In genomic region chr17:40348562-40349476, GRCh38 we compare ENCODE assay signal across 9 cellular contexts. TPM values are rescaled to one million over a fixed set of nuclear protein-coding genes. Genes with fewer than 3 reads are reported as not detected.
A peak's percentile ranks its signal among the peaks of the same experiment; 100 is the strongest.
DNase-seq lines count a peak whose midpoint lies in the region; ATAC-seq and TF ChIP-seq lines count a peak whose summit lies in the region.
"Had no signal": no experiment of that assay in that cellular context is flagged by ENCODE, and none has a peak within 500 bp of the region (broad histone marks: within the 10 kb centered on the region; RNA-seq: fewer than 3 reads in every experiment).

No MANE protein-coding gene starts in this region.

- intact Hi-C loops in adrenal gland (cut with DNase I), result no loop called here
- intact Hi-C loops in stomach (cut with DNase I; ENCODE audit: low total_unique reads), result no loop called here
- intact Hi-C loops in posterior vena cava (cut with DNase I), result no loop called here

- H3K4me3 ChIP-seq in adrenal gland (no peak overlapping the region), stomach (peak overlapping the region in 1 of 4 donors; percentile 28)

- no peak for TF ChIP-seq EP300 in stomach (IDR thresholded peaks at IDR 0.05)

- no peak for TF ChIP-seq POLR2A in adrenal gland (IDR thresholded peaks at IDR 0.05)
- peak in 1 of 4 donors; percentile 8 for TF ChIP-seq POLR2A in stomach (IDR thresholded peaks at IDR 0.05)

- H3K36me3 ChIP-seq in adrenal gland (replicated peaks in 1 of 2) (peaks cover 0 to 28% of the 10 kb centered on the region in 2 donors), stomach (peaks cover 26 to 57% (median 43%) of the 10 kb centered on the region in 4 donors)

- H3K9me3 ChIP-seq in adrenal gland (replicated peaks in 1 of 3) (no peaks in the 10 kb centered on the region), stomach (no peaks in the 10 kb centered on the region)

- ATAC-seq in GM21381 (IDR thresholded peaks at IDR 0.05; ENCODE audit: unreplicated experiment) (no peak), GM21737 (IDR thresholded peaks at IDR 0.05; ENCODE audit: unreplicated experiment) (no peak)

- WGBS in adrenal gland, 4 donors, result 42 to 49% (median 45%) methylated on average over 12 to 17 of the region's 17 CpGs
- WGBS in stomach, 5 donors, result 31 to 50% (median 39%) methylated on average over 17 of the region's 17 CpGs

- DNase-seq in NCI-H1417 (lab: John Stamatoyannopoulos, UW) (peak in 2 of 3 experiments; percentile 72 to 82), NCI-H1417 treated with DMSO at 0.1 percent for 48 hours (lab: John Stamatoyannopoulos, UW) (no peak), adrenal gland (peak; percentile 81 to 94 (median 87)), stomach (peak; percentile 87), posterior vena cava (ENCODE audit: low spot score) (no peak)
- DNase-seq: 8988T had no signal

- peak overlapping the region in 4 of 5 donors; percentile 19 to 100 (median 63) for H3K27ac ChIP-seq in adrenal gland
- H3K27ac ChIP-seq in layer of hippocampus (ENCODE audit: low read depth, low read length), result peak overlapping the region; percentile 38
- H3K27ac ChIP-seq in stomach, result peak overlapping the region; percentile 5 to 98 (median 89)

- H3K4me1 ChIP-seq in adrenal gland (replicated peaks in 1 of 2), result peaks cover 57 to 74% of the 10 kb centered on the region in 2 donors
- peaks cover 70 to 94% (median 79%) of the 10 kb centered on the region in 4 donors for H3K4me1 ChIP-seq in stomach

- H3K27me3 ChIP-seq in adrenal gland (no peaks in the 10 kb centered on the region), layer of hippocampus (ENCODE audit: control insufficient read depth, insufficient read depth, low read length) (no peaks in the 10 kb centered on the region), stomach (no peaks in the 10 kb centered on the region)

- TF ChIP-seq CTCF in adrenal gland (IDR thresholded peaks at IDR 0.05) (no peak), stomach (IDR thresholded peaks at IDR 0.05) (no peak)

RNA-seq across cellular contexts. Expression of gene GJD3, which starts 15.7 kb away (rescaled TPM):
- total RNA-seq in adrenal gland (1 to 10 TPM; 1.3 to 8.7 (median 1.9) TPM), stomach (1 to 10 TPM in 1 of 5 donors, under 1 TPM in 1, not detected in 3; 0.55 to 1.2 TPM), posterior vena cava (under 1 TPM; 0.79 to 1.00 TPM)
- polyA plus RNA-seq in adrenal gland (not detected), stomach (not detected)

RNA-seq across cellular contexts. Expression of gene RARA, which starts 39.8 kb away (rescaled TPM):
- total RNA-seq in adrenal gland (10 to 100 TPM; 24.8 to 51.8 (median 34.4) TPM), stomach (10 to 100 TPM; 14.3 to 40.8 (median 24.6) TPM), posterior vena cava (10 to 100 TPM; 47.5 to 54.5 TPM)
- polyA plus RNA-seq in adrenal gland (10 to 100 TPM; 12.7 to 58.2 (median 26.8) TPM), stomach (10 to 100 TPM; 11.2 to 20.0 (median 17.1) TPM)

Comparison
In these comparisons a context has a peak if more than half of its experiments do, and no peak if none do; other contexts are left out.
1. DNase-seq: peak in NCI-H1417 (2 of 3), adrenal gland (7 of 7) and stomach (single experiment); none in NCI-H1417 treated with DMSO at 0.1 percent for 48 hours (single experiment) and posterior vena cava (single experiment).
2. H3K27ac ChIP-seq: peak in every context shown above with its lines; median percentile 89 in stomach; 63 in adrenal gland; 38 in layer of hippocampus.